ENCODE assay signal across 10 cellular contexts in genomic region chr22:20565079-20565734, GRCh38. TPM values are rescaled to one million over a fixed set of nuclear protein-coding genes. Genes with fewer than 3 reads are reported as not detected.
DNase-seq lines count a peak whose midpoint lies in the region; ATAC-seq lines count a peak whose summit lies in the region.
"Had no signal": no experiment of that assay in that cellular context is flagged by ENCODE, and none has a peak within 500 bp of the region (broad histone marks: within the 10 kb centered on the region; RNA-seq: fewer than 3 reads in every experiment).

No MANE protein-coding gene starts in this region.

- ATAC-seq in Right ventricle myocardium superior (ENCODE audit: poor library complexity), result no peak
- ATAC-seq in Right ventricle myocardium inferior, result no peak
- ATAC-seq in aorta (ENCODE audit: low FRiP score), result no peak
- ATAC-seq in GM19328 (IDR thresholded peaks at IDR 0.05; ENCODE audit: unreplicated experiment), result no peak
- ATAC-seq in HG02870 (IDR thresholded peaks at IDR 0.05; ENCODE audit: unreplicated experiment), result no peak
- ATAC-seq in HG03571 (IDR thresholded peaks at IDR 0.05; ENCODE audit: unreplicated experiment), result no peak

- no peaks in the 10 kb centered on the region for H3K9me3 ChIP-seq in aorta (ENCODE audit: control insufficient read depth, low read length)

- 82 to 88% methylated on average over 13 of the region's 13 CpGs for WGBS in aorta, 2 donors

- DNase-seq in Right ventricle myocardium superior, result peak; percentile 20
- no peak for DNase-seq in Right ventricle myocardium inferior (ENCODE audit: missing footprints)
- peak; percentile 15 for DNase-seq in amniotic epithelial cell (ENCODE audit: low read depth)
- DNase-seq in kidney tubule cell (ENCODE audit: low spot score), result peak; percentile 18
- peak; percentile 20 to 31 for DNase-seq in aorta
- DNase-seq: midbrain, NCI-H510A had no signal

- H3K36me3 ChIP-seq in aorta (ENCODE audit: control insufficient read depth in 1 of 2, insufficient read depth in 2 of 2, low read length in 1 of 2), result peaks cover 0 to 10% of the 10 kb centered on the region in 2 donors

- no peak overlapping the region for H3K4me3 ChIP-seq in aorta (ENCODE audit: low read length in 2 of 2)

- H3K4me1 ChIP-seq in aorta (ENCODE audit: control insufficient read depth in 1 of 2, insufficient read depth in 2 of 2, low read length in 2 of 2), result no peaks in the 10 kb centered on the region

- intact Hi-C loops in Right ventricle myocardium superior (cut with DNase I) (no loop called here), Right ventricle myocardium inferior (cut with DNase I) (loop anchor here (5.0 kb wide), 2 partner anchors 132 to 143 kb away; no protein-coding TSS in a partner anchor), aorta (cut with DNase I) (no loop called here)

- H3K27ac ChIP-seq in aorta (ENCODE audit: low read depth in 1 of 2, low read length in 2 of 2), result no peak overlapping the region

- no peaks in the 10 kb centered on the region for H3K27me3 ChIP-seq in aorta (ENCODE audit: control insufficient read depth in 1 of 2, insufficient read depth in 2 of 2, low read length in 1 of 2)

RNA-seq across cellular contexts. Expression of gene MED15, which starts 57.8 kb away (rescaled TPM):
- total RNA-seq in Right ventricle myocardium superior (36.3 TPM), Right ventricle myocardium inferior (38.1 TPM), aorta (100 to 1,000 TPM in 1 of 2 donors, 10 to 100 TPM in 1; 93.7 to 119 TPM)
- polyA plus RNA-seq in aorta, result 100 to 1,000 TPM in 1 of 2 donors, 10 to 100 TPM in 1; 23.5 to 100 TPM
